Comparison of ENCODE assay signal across 11 cellular contexts in genomic region chr6:11393713-11394627, GRCh38.
A peak's percentile ranks its signal among the peaks of the same experiment; 100 is the strongest.
DNase-seq lines count a peak whose midpoint lies in the region; ATAC-seq and TF ChIP-seq lines count a peak whose summit lies in the region.
"Had no signal": no experiment of that assay in that cellular context is flagged by ENCODE, and none has a peak within 500 bp of the region (broad histone marks: within the 10 kb centered on the region; RNA-seq: fewer than 3 reads in every experiment).

No MANE protein-coding gene starts in this region.

- H2AK5ac ChIP-seq in mesendoderm (ENCODE audit: low read length): no peak overlapping the region

- no peaks in the 10 kb centered on the region for H3K79me1 ChIP-seq in mesendoderm (ENCODE audit: low read length)

- peak overlapping the region; percentile 45 for H2BK120ac ChIP-seq in mesendoderm (ENCODE audit: low read depth, low read length)

- H3K4me2 ChIP-seq in mesendoderm (ENCODE audit: low read length): no peak overlapping the region

- no peaks in the 10 kb centered on the region for H3K36me3 ChIP-seq in mesendoderm (ENCODE audit: control insufficient read depth, insufficient read depth, low read length)
- H3K36me3 ChIP-seq in ascending aorta: no peaks in the 10 kb centered on the region
- H3K36me3 ChIP-seq: cardiac muscle cell had no signal

- H3K4me3 ChIP-seq in mesendoderm (ENCODE audit: low read length): no peak overlapping the region
- H3K4me3 ChIP-seq in ascending aorta: no peak overlapping the region
- H3K4me3 ChIP-seq: cardiac muscle cell had no signal

- WGBS in mesendoderm (ENCODE audit: extremely low coverage, insufficient coverage, low lambda C conversion rate): no CpG with 5 or more reads among the region's 7 CpGs

- H3K56ac ChIP-seq in mesendoderm (ENCODE audit: low read length): peak overlapping the region; percentile 26

- intact Hi-C loops in ascending aorta (cut with DNase I): loop anchor here (2.0 kb wide), 1 partner anchor 13 kb away; no protein-coding TSS in a partner anchor

- H3K9ac ChIP-seq in mesendoderm (ENCODE audit: low read length): no peak overlapping the region

- H4K8ac ChIP-seq in mesendoderm (ENCODE audit: low read depth, low read length): no peak overlapping the region

- no peak overlapping the region for H2BK15ac ChIP-seq in mesendoderm (replicated peaks; ENCODE audit: low read depth)

- no peaks in the 10 kb centered on the region for H3K9me3 ChIP-seq in ascending aorta

- ATAC-seq in GM18520 (IDR thresholded peaks at IDR 0.05; ENCODE audit: unreplicated experiment): no peak

- no peak overlapping the region for H3K4ac ChIP-seq in mesendoderm (ENCODE audit: low read depth, low read length)

- peak overlapping the region; percentile 44 for H3K18ac ChIP-seq in mesendoderm (ENCODE audit: low read length)

- H3K4me1 ChIP-seq in mesendoderm (ENCODE audit: control insufficient read depth, low read depth, low read length): peaks cover 2% of the 10 kb centered on the region
- peaks cover 0 to 25% of the 10 kb centered on the region in 2 donors for H3K4me1 ChIP-seq in ascending aorta

- no peak overlapping the region for H3K23ac ChIP-seq in mesendoderm (ENCODE audit: low read length)

- H3K27me3 ChIP-seq in mesendoderm (ENCODE audit: insufficient read depth, low read length, poor library complexity): no peaks in the 10 kb centered on the region
- no peaks in the 10 kb centered on the region for H3K27me3 ChIP-seq in ascending aorta
- H3K27me3 ChIP-seq: cardiac muscle cell had no signal

- H3K27ac ChIP-seq in mesendoderm (ENCODE audit: low read depth, low read length) (no peak overlapping the region), ascending aorta (peak overlapping the region in 1 of 2 donors; percentile 11)

- H2BK5ac ChIP-seq in mesendoderm (ENCODE audit: low read length): peak overlapping the region; percentile 87

- TF ChIP-seq CTCF in ascending aorta (IDR thresholded peaks at IDR 0.05): no peak

- peak; percentile 81 for DNase-seq in AG20443 (ENCODE audit: low spot score)
- DNase-seq in H4 (ENCODE audit: low spot score): peak; percentile 75
- peak; percentile 74 for DNase-seq in SW480 (ENCODE audit: low spot score)
- no peak for DNase-seq in mesendoderm
- no peak for DNase-seq in stimulated activated CD8-positive, alpha-beta memory T cell treated with anti-CD3 and anti-CD28 coated beads, Interleukin-4, amount 100 ng/mL, for 48 hours
- no peak for DNase-seq in ascending aorta (ENCODE audit: low spot score in 2 of 2)
- DNase-seq in CD1c-positive myeloid dendritic cell (ENCODE audit: extremely low spot score): no peak
- DNase-seq: CD4-positive, alpha-beta memory T cell; NCI-H2081 treated with DMSO at 0.1 percent for 48 hours had no signal

- H4K5ac ChIP-seq in mesendoderm (ENCODE audit: low read length): no peak overlapping the region

- H3K79me2 ChIP-seq in mesendoderm (ENCODE audit: control insufficient read depth, insufficient read depth, low read length): no peaks in the 10 kb centered on the region

Comparison
In these comparisons a context has a peak if more than half of its experiments do, and no peak if none do; other contexts are left out.
1. DNase-seq: peak in AG20443 (single experiment), H4 (single experiment) and SW480 (single experiment); none in mesendoderm (single experiment), stimulated activated CD8-positive, alpha-beta memory T cell treated with anti-CD3 and anti-CD28 coated beads, Interleukin-4, amount 100 ng/mL, for 48 hours (single experiment), ascending aorta (0 of 2) and CD1c-positive myeloid dendritic cell (single experiment).